9 cellular contexts compared by ENCODE assay signal in genomic region chr1:247118946-247119446, GRCh38. TPM values are rescaled to one million over a fixed set of nuclear protein-coding genes. Genes with fewer than 3 reads are reported as not detected.
DNase-seq lines count a peak whose midpoint lies in the region; ATAC-seq and TF ChIP-seq lines count a peak whose summit lies in the region.
"Had no signal": no experiment of that assay in that cellular context is flagged by ENCODE, and none has a peak within 500 bp of the region (broad histone marks: within the 10 kb centered on the region; RNA-seq: fewer than 3 reads in every experiment).

No MANE protein-coding gene starts in this region.

- POLR2A ChIA-PET in AG04450 (lab: Yijun Ruan, JAX), result no interaction called here

- CTCF ChIA-PET in AG04450 (lab: Charles Lee), result no interaction called here

- TF ChIP-seq CTCF in AG04450 (IDR thresholded peaks at IDR 0.05; ENCODE audit: low read depth, low read length) (0 out of 2 replicates have a peak, but pooled peaks have one; percentile 2), GM12873 (IDR thresholded peaks at IDR 0.05; ENCODE audit: insufficient read depth, low read depth, low read length, missing control alignments) (peak; percentile 38), foreskin keratinocyte (conservative IDR thresholded peaks at IDR 0.05) (peak; percentile 21), dorsolateral prefrontal cortex (IDR thresholded peaks at IDR 0.05 in 54 of 56, conservative IDR thresholded peaks at IDR 0.05 in 2 of 56; ENCODE audit: low read depth in 1 of 56, partially characterized antibody in 56 of 56) (peak in 1 of 56 donors; percentile 11)

- ATAC-seq in foreskin keratinocyte, result peak; percentile 47
- no peak for ATAC-seq in HG02852 (IDR thresholded peaks at IDR 0.05; ENCODE audit: unreplicated experiment)
- no peak for ATAC-seq in GM19455 (IDR thresholded peaks at IDR 0.05; ENCODE audit: unreplicated experiment)

- intact Hi-C loops in dorsolateral prefrontal cortex (cut with DNase I), result loop anchor here in 1 of 2 donors (10.0 kb wide), 1 partner anchor 96 kb away; no protein-coding TSS in a partner anchor

- H3K9me3 ChIP-seq in AG04450 (ENCODE audit: control insufficient read depth, insufficient read depth, low read length), result peaks cover 32% of the 10 kb centered on the region

- H3K4me1 ChIP-seq in foreskin keratinocyte, result no peaks in the 10 kb centered on the region
- H3K4me1 ChIP-seq: psoas muscle had no signal

- no peak for DNase-seq in AG04450 (ENCODE audit: low read depth, low spot score)
- peak; percentile 61 for DNase-seq in RPMI8226
- no peak for DNase-seq in foreskin keratinocyte
- DNase-seq in GDM1 (lab: John Stamatoyannopoulos, UW), result no peak
- DNase-seq in dorsolateral prefrontal cortex, result no peak
- DNase-seq: psoas muscle had no signal

- H3K27ac ChIP-seq in AG04450 (ENCODE audit: low read depth, low read length), result no peak overlapping the region
- H3K27ac ChIP-seq in foreskin keratinocyte, result no peak overlapping the region
- H3K27ac ChIP-seq in dorsolateral prefrontal cortex, result no peak overlapping the region
- H3K27ac ChIP-seq: psoas muscle had no signal

- H3K27me3 ChIP-seq in AG04450 (ENCODE audit: control insufficient read depth, insufficient read depth, low read length), result no peaks in the 10 kb centered on the region
- no peaks in the 10 kb centered on the region for H3K27me3 ChIP-seq in foreskin keratinocyte
- no peaks in the 10 kb centered on the region for H3K27me3 ChIP-seq in dorsolateral prefrontal cortex

- H3K4me3 ChIP-seq in AG04450 (ENCODE audit: low read depth, low read length) (no peak overlapping the region), dorsolateral prefrontal cortex (no peak overlapping the region)
- H3K4me3 ChIP-seq: psoas muscle had no signal

RNA-seq across cellular contexts. Expression of gene ZNF669, which starts 14.8 kb away (rescaled TPM):
- polyA plus RNA-seq in AG04450 (2011; rRNA removed), result 7.4 and 8.4 TPM in 2 replicates
- polyA minus RNA-seq in AG04450 (2011; rRNA and poly(A)+ RNA removed), result 8.1 and 8.8 TPM in 2 replicates
- 7.4 and 8.0 TPM in 2 replicates for total RNA-seq in foreskin keratinocyte
- 1.5 and 2.0 TPM in 2 replicates for polyA plus RNA-seq in foreskin keratinocyte
- 10 to 100 TPM in 5 of 120 experiments, 1 to 10 TPM in 115; 4.1 to 11.4 (median 7.1) TPM for total RNA-seq in dorsolateral prefrontal cortex

RNA-seq across cellular contexts. Expression of gene ZNF670, which starts 40.4 kb away (rescaled TPM):
- polyA plus RNA-seq in AG04450 (2011; rRNA removed), result 2.2 and 3.3 TPM in 2 replicates
- polyA minus RNA-seq in AG04450 (2011; rRNA and poly(A)+ RNA removed), result 1.4 and 1.9 TPM in 2 replicates
- 4.4 and 4.5 TPM in 2 replicates for total RNA-seq in foreskin keratinocyte
- 1.5 and 2.0 TPM in 2 replicates for polyA plus RNA-seq in foreskin keratinocyte
- total RNA-seq in dorsolateral prefrontal cortex, result 1 to 10 TPM; 2.8 to 9.1 (median 6.1) TPM

RNA-seq across cellular contexts. Expression of gene ZNF124, which starts 52.8 kb away (rescaled TPM):
- polyA plus RNA-seq in AG04450 (2011; rRNA removed) (3.9 and 4.9 TPM in 2 replicates), foreskin keratinocyte (1.5 and 1.9 TPM in 2 replicates)
- 21.1 and 41.1 TPM in 2 replicates for polyA minus RNA-seq in AG04450 (2011; rRNA and poly(A)+ RNA removed)
- total RNA-seq in foreskin keratinocyte (14.9 and 15.1 TPM in 2 replicates), dorsolateral prefrontal cortex (10 to 100 TPM; 16.1 to 75.3 (median 32.4) TPM)
